Comparison of ENCODE assay signal across 8 cellular contexts in the genomic region with DNA sequence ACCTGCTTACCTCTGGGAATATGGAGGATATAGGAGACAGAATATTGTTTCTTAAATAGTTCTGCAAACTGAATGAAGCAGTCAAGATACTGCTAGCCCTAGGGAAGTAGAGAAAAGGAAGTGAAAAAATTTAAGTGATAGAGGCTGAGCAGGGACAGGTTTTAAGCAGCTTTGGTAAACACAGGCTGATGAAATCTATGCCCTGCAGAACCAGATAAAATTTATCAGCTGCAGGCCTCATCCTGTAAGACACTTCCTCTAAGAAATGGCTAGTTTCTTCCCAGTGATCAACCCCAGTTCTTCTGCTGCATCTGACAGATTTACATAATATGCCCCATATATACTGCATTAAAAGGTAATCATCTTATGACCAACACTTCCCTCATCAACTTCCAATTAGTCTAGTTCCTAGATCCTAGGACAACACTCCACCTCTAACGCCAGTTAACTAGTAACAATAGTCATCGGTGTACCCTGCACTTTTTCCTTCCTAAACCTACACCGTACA. TPM values are rescaled to one million over a fixed set of nuclear protein-coding genes. Genes with fewer than 3 reads are reported as not detected.
DNase-seq lines count a peak whose midpoint lies in the region; ATAC-seq and TF ChIP-seq lines count a peak whose summit lies in the region.

No MANE protein-coding gene starts in this region.

- H3K27me3 ChIP-seq in H9 (ENCODE audit: insufficient read depth, low read length) = no peaks in the 10 kb centered on the region
- no peaks in the 10 kb centered on the region for H3K27me3 ChIP-seq in gastrocnemius medialis

- H3K9ac ChIP-seq in H9 (ENCODE audit: extremely low read depth, insufficient read length, low read length) = peak overlapping the region; percentile 31

- WGBS in H9 (ENCODE audit: extremely low coverage, insufficient read length, low lambda C conversion rate) = no CpG with 5 or more reads among the region's 3 CpGs

- intact Hi-C loops in gastrocnemius medialis (cut with DNase I; ENCODE audit: low total_unique reads) = loop anchor here (1.0 kb wide), 4 partner anchors 7 to 98 kb away; partner anchors contain the start of genes MYL6, NABP2 and SMARCC2

- TF ChIP-seq CTCF in H9 (conservative IDR thresholded peaks at IDR 0.05) (no peak), gastrocnemius medialis (IDR thresholded peaks at IDR 0.05 in 4 of 5, conservative IDR thresholded peaks at IDR 0.05 in 1 of 5) (no peak)

- H3K4me3 Mint-ChIP-seq in H9 = peak overlapping the region; percentile 88 to 98; a peak in 4 of 5 replicates

- H3K9me3 Mint-ChIP-seq in H9 = no peaks in the 10 kb centered on the region; a peak in 1 of 5 replicates

- H3K4me2 ChIP-seq in H9 (ENCODE audit: insufficient read depth, insufficient read length, low read length) = peak overlapping the region; percentile 65

- no peak overlapping the region for H3K14ac ChIP-seq in H9 (ENCODE audit: insufficient read depth, low read length)

- H3K4ac ChIP-seq in H9 (ENCODE audit: low read depth, low read length) = no peak overlapping the region

- H2BK120ac ChIP-seq in H9 (ENCODE audit: low read depth, low read length, poor library complexity, severe bottlenecking) = no peak overlapping the region

- no peaks in the 10 kb centered on the region for H4K20me1 ChIP-seq in H9 (ENCODE audit: control insufficient read depth, insufficient read depth, insufficient read length)

- TF ChIP-seq POLR2A in erythroblast (IDR thresholded peaks at IDR 0.05; ENCODE audit: low read length) (no peak), gastrocnemius medialis (IDR thresholded peaks at IDR 0.05) (no peak)

- H3K27ac Mint-ChIP-seq in H9 = peak overlapping the region in 2 of 3 experiments; percentile 96 to 99; a peak in 4 of 7 replicates

- no peak overlapping the region for H2AFZ ChIP-seq in H9 (ENCODE audit: low read length)

- H3T11ph ChIP-seq in H9 (ENCODE audit: low read length) = no peak overlapping the region

- ATAC-seq in gastrocnemius medialis = no peak
- no peak for ATAC-seq in GM21515 (IDR thresholded peaks at IDR 0.05; ENCODE audit: unreplicated experiment)

- no peak overlapping the region for H2BK20ac ChIP-seq in H9 (ENCODE audit: low read depth, low read length, poor library complexity, severe bottlenecking)

- no peak overlapping the region for H2BK15ac ChIP-seq in H9 (ENCODE audit: low read depth, low read length)

- peaks cover 17 to 29% (median 21%) of the 10 kb centered on the region in 3 experiments for H3K36me3 Mint-ChIP-seq in H9 (ENCODE audit: insufficient read depth in 1 of 3, low read depth in 3 of 3)

- in situ Hi-C loops in gastrocnemius medialis (cut with MboI; ENCODE audit: low sequenced_read_pairs in 4 of 4) = loop anchor here in 3 of 4 donors (5.0 to 10.0 kb wide), 2 partner anchors 58 to 61 kb away; partner anchors contain the start of gene SMARCC2 (in 3 of the 3)

- H3K79me2 ChIP-seq in H9 (ENCODE audit: insufficient read depth, low read length) = no peaks in the 10 kb centered on the region

- peaks cover 26 to 27% of the 10 kb centered on the region in 2 experiments for H3K4me1 Mint-ChIP-seq in H9

- H3K18ac ChIP-seq in H9 (ENCODE audit: insufficient read length, low read depth, low read length) = no peak overlapping the region

- H3K23ac ChIP-seq in H9 (ENCODE audit: insufficient read length, low read depth, low read length) = no peak overlapping the region

- no peaks in the 10 kb centered on the region for H3K4me1 ChIP-seq in H9 (ENCODE audit: insufficient read depth, low read length)
- H3K4me1 ChIP-seq in gastrocnemius medialis = peaks cover 57 to 64% of the 10 kb centered on the region in 2 donors

- H2BK5ac ChIP-seq in H9 (ENCODE audit: insufficient read length, low read length) = no peak overlapping the region

- H2BK12ac ChIP-seq in H9 (ENCODE audit: insufficient read length, low read depth, low read length) = no peak overlapping the region

- peaks cover 17% of the 10 kb centered on the region for H3K23me2 ChIP-seq in H9 (ENCODE audit: insufficient read length, low read depth, low read length, poor library complexity, severe bottlenecking)

- H3K27me3 Mint-ChIP-seq in H9 (ENCODE audit: low read depth) = no peaks in the 10 kb centered on the region

- no peak overlapping the region for H4K5ac ChIP-seq in H9 (ENCODE audit: insufficient read length, low read depth, low read length)

- H3K4me3 ChIP-seq in gastrocnemius medialis = no peak overlapping the region

- peaks cover 0 to 20% of the 10 kb centered on the region in 2 donors for H3K36me3 ChIP-seq in gastrocnemius medialis

- H4K91ac ChIP-seq in H9 (ENCODE audit: insufficient read length, low read depth, low read length) = no peak overlapping the region

- H3K27ac ChIP-seq in H9 (ENCODE audit: insufficient read length, low read depth, low read length) (peak overlapping the region; percentile 16), gastrocnemius medialis (peak overlapping the region; percentile 92 to 99 (median 98))

- no peak overlapping the region for H2AK5ac ChIP-seq in H9 (ENCODE audit: insufficient read length, low read length)

- H3K79me1 ChIP-seq in H9 (ENCODE audit: insufficient read depth, low read depth, low read length, poor library complexity, severe bottlenecking) = no peaks in the 10 kb centered on the region

- no peak overlapping the region for H3K56ac ChIP-seq in H9 (ENCODE audit: insufficient read length, low read depth, low read length)

- DNase-seq in H9 (no peak), SIG-M5 treated with dmso at 0.1 percent for 504 hours (lab: John Stamatoyannopoulos, UW; ENCODE audit: unreplicated experiment) (peak; percentile 95), erythroblast (lab: John Stamatoyannopoulos, UW) (peak; percentile 79 to 86), gastrocnemius medialis (no peak), NCI-H774 (lab: John Stamatoyannopoulos, UW) (no peak), NCI-H446 (lab: John Stamatoyannopoulos, UW) (no peak), DMS79 treated with DMSO at 0.1 percent for 48 hours (lab: John Stamatoyannopoulos, UW) (no peak)

- H4K8ac ChIP-seq in H9 (replicated peaks; ENCODE audit: insufficient read length, low read depth, low read length) = no peak overlapping the region

- H3K9me3 ChIP-seq in H9 (ENCODE audit: control insufficient read depth, low read depth, low read length) (no peaks in the 10 kb centered on the region), gastrocnemius medialis (no peaks in the 10 kb centered on the region)

RNA-seq across cellular contexts. Expression of gene ESYT1, which starts 1.3 kb away (rescaled TPM):
- 111 and 112 TPM in 2 replicates for total RNA-seq in H9 (2021)
- total RNA-seq in gastrocnemius medialis = 10 to 100 TPM; 45.9 to 77.7 (median 62.1) TPM

RNA-seq across cellular contexts. Expression of gene ZC3H10, which starts 8.7 kb away (rescaled TPM):
- total RNA-seq in H9 (2021) = 8.9 and 9.4 TPM in 2 replicates
- 1 to 10 TPM; 3.1 to 9.1 (median 3.7) TPM for total RNA-seq in gastrocnemius medialis

RNA-seq across cellular contexts. Expression of gene RPL41, which starts 10.4 kb away (rescaled TPM):
- total RNA-seq in H9 (2021) (4,637 and 4,685 TPM in 2 replicates), gastrocnemius medialis (1,000 to 10,000 TPM; 1,323 to 2,217 (median 1,977) TPM)

RNA-seq across cellular contexts. Expression of gene PA2G4, which starts 22.4 kb away (rescaled TPM):
- total RNA-seq in H9 (2021) (248 TPM in 2 replicates), gastrocnemius medialis (100 to 1,000 TPM; 109 to 204 (median 127) TPM)

RNA-seq across cellular contexts. Expression of gene MYL6B, which starts 25.6 kb away (rescaled TPM):
- total RNA-seq in H9 (2021) (165 and 168 TPM in 2 replicates), gastrocnemius medialis (100 to 1,000 TPM; 159 to 334 (median 198) TPM)

Comparison
In these comparisons a context has a peak if more than half of its experiments do, and no peak if none do; other contexts are left out.
1. DNase-seq: peak in SIG-M5 treated with dmso at 0.1 percent for 504 hours (single experiment) and erythroblast (2 of 2); none in H9 (single experiment), gastrocnemius medialis (0 of 2), NCI-H774 (single experiment), NCI-H446 (0 of 2) and DMS79 treated with DMSO at 0.1 percent for 48 hours (single experiment).